Comparison of ENCODE assay signal across 10 cellular contexts in genomic region chr15:31361764-31362120, GRCh38.
A peak's percentile ranks its signal among the peaks of the same experiment; 100 is the strongest.
DNase-seq lines count a peak whose midpoint lies in the region; ATAC-seq and TF ChIP-seq lines count a peak whose summit lies in the region.
"Had no signal": no experiment of that assay in that cellular context is flagged by ENCODE, and none has a peak within 500 bp of the region (broad histone marks: within the 10 kb centered on the region; RNA-seq: fewer than 3 reads in every experiment).

No MANE protein-coding gene starts in this region.

- H3K4me1 ChIP-seq in OCI-LY3 (ENCODE audit: low read length): peaks cover 70% of the 10 kb centered on the region

- H3K36me3 Mint-ChIP-seq in stimulated activated memory B cell treated with anti-CD40 and anti-IgM and Interleukin-4, amounts not matched to agents 10 μg/mL and 1 μg/mL and 100 μg/mL, for 72 hours: peaks cover 16% of the 10 kb centered on the region

- H3K9me3 Mint-ChIP-seq in stimulated activated memory B cell treated with anti-CD40 and anti-IgM and Interleukin-4, amounts not matched to agents 10 μg/mL and 1 μg/mL and 100 μg/mL, for 72 hours: no peaks in the 10 kb centered on the region

- peaks cover 18% of the 10 kb centered on the region for H3K36me3 ChIP-seq in OCI-LY3 (replicated peaks; ENCODE audit: low read depth, low read length)

- H3K9me3 ChIP-seq in OCI-LY3 (ENCODE audit: insufficient read depth, low read length): no peaks in the 10 kb centered on the region

- peak overlapping the region; percentile 65; the same call in 1 of the 2 replicates for H3K4me3 ChIP-seq in OCI-LY3 (ENCODE audit: low read length)

- H3K4me2 ChIP-seq in OCI-LY3 (ENCODE audit: low read length): peak overlapping the region; percentile 71

- H3K4me1 Mint-ChIP-seq in stimulated activated memory B cell treated with anti-CD40 and anti-IgM and Interleukin-4, amounts not matched to agents 10 μg/mL and 1 μg/mL and 100 μg/mL, for 72 hours: peaks cover 100% of the 10 kb centered on the region

- H3K27me3 Mint-ChIP-seq in stimulated activated memory B cell treated with anti-CD40 and anti-IgM and Interleukin-4, amounts not matched to agents 10 μg/mL and 1 μg/mL and 100 μg/mL, for 72 hours: no peaks in the 10 kb centered on the region

- H2AFZ ChIP-seq in OCI-LY3 (ENCODE audit: low read depth, low read length): no peak overlapping the region

- H3K79me2 ChIP-seq in OCI-LY3 (ENCODE audit: low read length): peaks cover 97% of the 10 kb centered on the region

- no peaks in the 10 kb centered on the region for H3K27me3 ChIP-seq in OCI-LY3 (ENCODE audit: low read depth, low read length)

- peak overlapping the region; percentile 25; the same call in 1 of the 2 replicates for H3K9ac ChIP-seq in OCI-LY3 (ENCODE audit: low read length)

- no peak for TF ChIP-seq CTCF in OCI-LY3 (IDR thresholded peaks at IDR 0.05; ENCODE audit: low read depth, low read length)

- peak; percentile 18 for DNase-seq in NCI-H82 (lab: John Stamatoyannopoulos, UW)
- no peak for DNase-seq in NCI-H82 treated with DMSO at 0.1 percent for 48 hours (lab: John Stamatoyannopoulos, UW; ENCODE audit: unreplicated experiment)
- no peak for DNase-seq in erythroblast (lab: John Stamatoyannopoulos, UW)
- no peak for DNase-seq in central memory CD4-positive, alpha-beta T cell
- DNase-seq in UCSD-AML1 (lab: John Stamatoyannopoulos, UW; ENCODE audit: unreplicated experiment): no peak
- DNase-seq: activated CD8-positive, alpha-beta memory T cell treated with anti-CD3 and anti-CD28 coated beads, Interleukin-2, amount 50 U/mL, for 48 hours had no signal

- peak; percentile 22 for TF ChIP-seq POLR2A in erythroblast (IDR thresholded peaks at IDR 0.05; ENCODE audit: low read length)

- peak overlapping the region; percentile 71 for H3K27ac ChIP-seq in OCI-LY3 (ENCODE audit: low read length)
- H3K27ac ChIP-seq: C4-2B had no signal

- H3K4me3 Mint-ChIP-seq in stimulated activated memory B cell treated with anti-CD40 and anti-IgM and Interleukin-4, amounts not matched to agents 10 μg/mL and 1 μg/mL and 100 μg/mL, for 72 hours: peak overlapping the region; percentile 62

- H4K20me1 ChIP-seq in OCI-LY3 (ENCODE audit: insufficient read depth, low read length): peaks cover 78% of the 10 kb centered on the region

- peak overlapping the region; percentile 74 for H3K27ac Mint-ChIP-seq in stimulated activated memory B cell treated with anti-CD40 and anti-IgM and Interleukin-4, amounts not matched to agents 10 μg/mL and 1 μg/mL and 100 μg/mL, for 72 hours

- no peak for ATAC-seq in stimulated activated memory B cell treated with anti-CD40 and anti-IgM and Interleukin-4, amounts not matched to agents 10 μg/mL and 1 μg/mL and 100 μg/mL, for 72 hours
- ATAC-seq in GM18858 (IDR thresholded peaks at IDR 0.05; ENCODE audit: unreplicated experiment): no peak
